In the genomic region with DNA sequence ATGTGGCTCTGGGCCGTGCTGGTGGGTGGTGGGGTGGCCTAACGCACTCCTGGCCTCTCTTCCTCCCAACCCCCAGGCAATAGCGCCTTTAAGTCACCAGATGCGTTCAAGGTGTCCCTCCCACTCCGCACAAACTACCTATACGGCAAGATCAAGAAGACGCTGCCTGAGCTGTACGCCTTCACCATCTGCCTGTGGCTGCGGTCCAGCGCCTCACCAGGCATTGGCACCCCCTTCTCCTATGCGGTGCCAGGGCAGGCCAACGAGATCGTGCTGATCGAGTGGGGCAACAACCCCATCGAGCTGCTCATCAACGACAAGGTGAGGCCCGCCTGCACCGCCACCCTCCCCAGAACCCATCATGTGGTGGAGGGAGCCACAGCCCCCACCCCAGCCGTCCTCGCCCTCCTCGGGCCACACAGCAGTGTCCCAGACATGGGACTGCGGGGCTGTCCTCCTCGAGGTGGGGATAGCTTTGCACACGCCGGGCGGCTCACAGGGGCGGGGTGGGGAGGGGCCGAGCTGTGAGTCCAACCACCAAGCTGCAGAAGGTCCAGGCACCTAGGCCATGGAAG, we compare ENCODE assay signal across 16 cellular contexts. TPM values are rescaled to one million over a fixed set of nuclear protein-coding genes. Genes with fewer than 3 reads are reported as not detected.
A peak's percentile ranks its signal among the peaks of the same experiment; 100 is the strongest.
DNase-seq lines count a peak whose midpoint lies in the region; ATAC-seq lines count a peak whose summit lies in the region.
"Had no signal": no experiment of that assay in that cellular context is flagged by ENCODE, and none has a peak within 500 bp of the region (broad histone marks: within the 10 kb centered on the region; RNA-seq: fewer than 3 reads in every experiment).

No MANE protein-coding gene starts in this region.

- no peak overlapping the region for H4K12ac ChIP-seq in trophoblast cell (ENCODE audit: low read depth, low read length)

- H3K79me2 ChIP-seq in trophoblast cell (ENCODE audit: control insufficient read depth, insufficient read depth, low read length, poor library complexity): no peaks in the 10 kb centered on the region

- no peak overlapping the region for H3K9ac ChIP-seq in trophoblast cell (ENCODE audit: low read length)

- no peak overlapping the region for H4K91ac ChIP-seq in trophoblast cell (ENCODE audit: low read depth, low read length)

- WGBS in trophoblast cell (ENCODE audit: extremely low coverage, insufficient coverage, insufficient read length): no CpG with 5 or more reads among the region's 28 CpGs

- H3K4me2 ChIP-seq in trophoblast cell (ENCODE audit: low read length): no peak overlapping the region

- H3K79me1 ChIP-seq in trophoblast cell (ENCODE audit: low read length): no peaks in the 10 kb centered on the region

- no peaks in the 10 kb centered on the region for H3K4me1 ChIP-seq in trophoblast cell (ENCODE audit: control insufficient read depth in 1 of 2, insufficient read depth in 2 of 2, low read length in 2 of 2)
- H3K4me1 ChIP-seq: HAP-1 had no signal

- no peaks in the 10 kb centered on the region for H3K9me3 ChIP-seq in trophoblast cell (ENCODE audit: insufficient read depth, low read depth, low read length)
- H3K9me3 ChIP-seq: HAP-1 had no signal

- H2AFZ ChIP-seq in trophoblast cell (ENCODE audit: insufficient read depth, low read length, poor library complexity): no peak overlapping the region

- H2AK5ac ChIP-seq in trophoblast cell (ENCODE audit: low read length): no peak overlapping the region

- no peak for ATAC-seq in GM18858 (IDR thresholded peaks at IDR 0.05; ENCODE audit: unreplicated experiment)
- no peak for ATAC-seq in HG03571 (IDR thresholded peaks at IDR 0.05; ENCODE audit: unreplicated experiment)

- H3K18ac ChIP-seq in trophoblast cell (ENCODE audit: low read length): no peak overlapping the region

- no peak overlapping the region for H4K8ac ChIP-seq in trophoblast cell (ENCODE audit: low read depth, low read length)

- no peaks in the 10 kb centered on the region for H3K36me3 ChIP-seq in trophoblast cell (ENCODE audit: control insufficient read depth in 1 of 2, insufficient read depth in 2 of 2, low read length in 2 of 2)
- H3K36me3 ChIP-seq: HAP-1 had no signal

- H3K4ac ChIP-seq in trophoblast cell (ENCODE audit: low read depth, low read length): no peak overlapping the region

- no peak overlapping the region for H3K14ac ChIP-seq in trophoblast cell (ENCODE audit: low read length)

- H3K27me3 ChIP-seq in trophoblast cell (ENCODE audit: insufficient read depth, low read length): peaks cover 2% of the 10 kb centered on the region

- no peak overlapping the region for H3K23ac ChIP-seq in trophoblast cell (ENCODE audit: low read length)

- no peak overlapping the region for H3K27ac ChIP-seq in trophoblast cell (ENCODE audit: low read depth, low read length)

- no peak overlapping the region for H2BK120ac ChIP-seq in trophoblast cell (ENCODE audit: insufficient read depth, low read length, poor library complexity)

- DNase-seq in LHCN-M2 (ENCODE audit: low read depth) (peak; percentile 7), mesenteric fat pad (ENCODE audit: low spot score) (peak; percentile 79), trophoblast cell (no peak), NCI-H1105 treated with DMSO at 0.1 percent for 48 hours (lab: John Stamatoyannopoulos, UW) (no peak)
- DNase-seq: C1 segment of cervical spinal cord; Calu3; CD4-positive, alpha-beta memory T cell; COR-L47; DMS53; DMS79 treated with DMSO at 0.1 percent for 48 hours; GF-D8; GOT3 had no signal

- peak overlapping the region; percentile 22 for H3K4me3 ChIP-seq in trophoblast cell (ENCODE audit: low read depth, low read length)
- H3K4me3 ChIP-seq: HAP-1 had no signal

- no peak overlapping the region for H2BK12ac ChIP-seq in trophoblast cell (ENCODE audit: low read length)

- no peak overlapping the region for H2BK5ac ChIP-seq in trophoblast cell (ENCODE audit: low read depth, low read length, poor library complexity)

RNA-seq across cellular contexts. Expression of a gene that starts 7.8 kb away (rescaled TPM):
- total RNA-seq in LHCN-M2 (2014; rRNA removed) (3,060 and 3,846 TPM in 2 replicates), mesenteric fat pad (23.8 TPM)
- polyA plus RNA-seq in LHCN-M2 (2012): 307 TPM
- polyA plus RNA-seq in trophoblast cell (2013): 0.12 and 0.21 TPM in 2 replicates
- total RNA-seq: A172; Calu3; CD4-positive, alpha-beta memory T cell had no signal
- polyA plus RNA-seq: CD4-positive, alpha-beta memory T cell had no signal

Comparison
In these comparisons a context has a peak if more than half of its experiments do, and no peak if none do; other contexts are left out.
1. DNase-seq: peak in LHCN-M2 (single experiment) and mesenteric fat pad (single experiment); none in trophoblast cell (0 of 2) and NCI-H1105 treated with DMSO at 0.1 percent for 48 hours (single experiment).
2. RNA of a gene that starts 7.8 kb away (total RNA-seq): 3,060 to 3,846 TPM in LHCN-M2; 23.8 TPM in mesenteric fat pad (single experiment); every median in the first group is over 100 times any median in the second.